ENCODE assay signal across 30 cellular contexts in genomic region chr3:143402602-143403001, GRCh38.
"Had no signal": no experiment of that assay in that cellular context is flagged by ENCODE, and none has a peak within 500 bp of the region (broad histone marks: within the 10 kb centered on the region; RNA-seq: fewer than 3 reads in every experiment).

No MANE protein-coding gene starts in this region.

- H3K4me3 ChIP-seq: adrenal gland, body of pancreas, gastrocnemius medialis, heart left ventricle had no signal

- H3K9me3 ChIP-seq: adrenal gland, body of pancreas, gastrocnemius medialis had no signal

- DNase-seq: activated CD4-positive, alpha-beta memory T cell treated with anti-CD3 and anti-CD28 coated beads, Interleukin-2, amount 10 ng/mL, durations not matched to agents 7 days and 5 days; activated CD4-positive, alpha-beta T cell treated with anti-CD3 and anti-CD28 coated beads for 1 hour; activated CD4-positive, alpha-beta T cell treated with anti-CD3 and anti-CD28 coated beads for 4 hours; activated CD4-positive, alpha-beta T cell treated with anti-CD3 and anti-CD28 coated beads, Interleukin-2, amount 10 ng/mL, durations not matched to agents 7 days and 5 days; activated CD4-positive, alpha-beta T cell treated with anti-CD3 and anti-CD28 coated beads, Interleukin-2, amount 50 U/mL, for 4 hours; activated CD8-positive, alpha-beta memory T cell treated with anti-CD3 and anti-CD28 coated beads, Interleukin-2, amount 50 U/mL, for 48 hours; activated effector memory CD4-positive, alpha-beta T cell treated with anti-CD3 and anti-CD28 coated beads, Interleukin-2, amount 50 U/mL, for 16 hours; activated naive CD4-positive, alpha-beta T cell treated with anti-CD3 and anti-CD28 coated beads for 36 hours; activated naive CD8-positive, alpha-beta T cell treated with anti-CD3 and anti-CD28 coated beads for 36 hours; activated naive CD8-positive, alpha-beta T cell treated with anti-CD3 and anti-CD28 coated beads, Interleukin-2, amount 50 U/mL, for 24 hours; activated T-cell treated with anti-CD3 and anti-CD28 coated beads for 4 hours; activated T-cell treated with anti-CD3 and anti-CD28 coated beads, Interleukin-2, amount 50 U/mL, for 4 hours; adrenal gland; amygdala; aorta; body of pancreas; caudate nucleus; cortex of kidney; dermis blood vessel endothelial cell; effector CD4-positive, alpha-beta T cell; effector memory CD8-positive, alpha-beta T cell; foreskin fibroblast; gastrocnemius medialis; glutamatergic neuron; heart left ventricle; T-helper 1 cell; T-helper 2 cell had no signal

- ATAC-seq: activated naive CD8-positive, alpha-beta T cell treated with anti-CD3 and anti-CD28 coated beads, Interleukin-2, amount 50 U/mL, for 24 hours; activated T-cell treated with anti-CD3 and anti-CD28 coated beads, Interleukin-2, amount 50 U/mL, for 4 hours; body of pancreas; effector memory CD8-positive, alpha-beta T cell; esophagus mucosa; gastrocnemius medialis; heart left ventricle; WTC11 had no signal

- H3K27me3 ChIP-seq: adrenal gland, body of pancreas, gastrocnemius medialis, heart left ventricle had no signal

- H3K36me3 ChIP-seq: adrenal gland, gastrocnemius medialis, heart left ventricle had no signal

- H3K27ac ChIP-seq: adrenal gland, body of pancreas, gastrocnemius medialis, heart left ventricle, VCaP had no signal

- H3K4me1 ChIP-seq: adrenal gland, body of pancreas, gastrocnemius medialis, heart left ventricle had no signal
